Comparison of ENCODE assay signal across 1 cellular context in the genomic region with DNA sequence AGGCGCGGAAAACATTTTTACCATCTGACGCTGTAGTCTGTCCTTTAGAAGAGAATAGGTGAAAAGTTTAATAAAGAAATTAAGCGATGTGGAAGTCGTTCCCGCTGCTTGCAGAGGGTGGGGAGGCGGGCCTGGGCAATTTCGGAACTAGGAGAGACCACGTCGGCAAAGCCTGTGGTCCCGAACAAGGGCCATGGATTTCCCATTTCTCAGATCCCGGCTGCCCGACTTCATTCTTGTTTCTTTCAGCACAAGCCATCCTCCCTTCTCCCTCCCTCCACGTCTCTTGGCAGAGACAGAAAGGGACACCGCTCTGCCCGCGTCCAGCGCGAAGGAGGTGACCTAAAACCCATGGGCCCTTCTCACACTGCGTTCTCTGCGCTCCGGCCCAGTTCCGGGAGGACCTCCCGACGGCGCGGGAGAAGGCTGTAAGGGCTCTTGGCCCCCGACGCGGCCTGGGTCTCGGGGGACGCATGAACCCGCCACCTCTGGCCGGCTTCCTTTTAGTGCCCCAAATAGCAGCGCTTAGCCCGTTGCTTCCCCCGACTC.
TF ChIP-seq lines count a peak whose summit lies in the region.

No MANE protein-coding gene starts in this region.

TF ChIP-seq in neural cell, 6 proteins besides CTCF, POLR2A, EP300 and RAD21 (continued from another document):
- TF ChIP-seq TAF1 (IDR thresholded peaks at IDR 0.05; ENCODE audit: low read depth) (no peak), MXI1 (conservative IDR thresholded peaks at IDR 0.05; ENCODE audit: poor library complexity, severe bottlenecking) (no peak), SMC3 (conservative IDR thresholded peaks at IDR 0.05; ENCODE audit: poor library complexity) (no peak)
TF ChIP-seq in neural cell: peak in this region for 0.
